ENCODE assay signal across 8 cellular contexts in the genomic region with DNA sequence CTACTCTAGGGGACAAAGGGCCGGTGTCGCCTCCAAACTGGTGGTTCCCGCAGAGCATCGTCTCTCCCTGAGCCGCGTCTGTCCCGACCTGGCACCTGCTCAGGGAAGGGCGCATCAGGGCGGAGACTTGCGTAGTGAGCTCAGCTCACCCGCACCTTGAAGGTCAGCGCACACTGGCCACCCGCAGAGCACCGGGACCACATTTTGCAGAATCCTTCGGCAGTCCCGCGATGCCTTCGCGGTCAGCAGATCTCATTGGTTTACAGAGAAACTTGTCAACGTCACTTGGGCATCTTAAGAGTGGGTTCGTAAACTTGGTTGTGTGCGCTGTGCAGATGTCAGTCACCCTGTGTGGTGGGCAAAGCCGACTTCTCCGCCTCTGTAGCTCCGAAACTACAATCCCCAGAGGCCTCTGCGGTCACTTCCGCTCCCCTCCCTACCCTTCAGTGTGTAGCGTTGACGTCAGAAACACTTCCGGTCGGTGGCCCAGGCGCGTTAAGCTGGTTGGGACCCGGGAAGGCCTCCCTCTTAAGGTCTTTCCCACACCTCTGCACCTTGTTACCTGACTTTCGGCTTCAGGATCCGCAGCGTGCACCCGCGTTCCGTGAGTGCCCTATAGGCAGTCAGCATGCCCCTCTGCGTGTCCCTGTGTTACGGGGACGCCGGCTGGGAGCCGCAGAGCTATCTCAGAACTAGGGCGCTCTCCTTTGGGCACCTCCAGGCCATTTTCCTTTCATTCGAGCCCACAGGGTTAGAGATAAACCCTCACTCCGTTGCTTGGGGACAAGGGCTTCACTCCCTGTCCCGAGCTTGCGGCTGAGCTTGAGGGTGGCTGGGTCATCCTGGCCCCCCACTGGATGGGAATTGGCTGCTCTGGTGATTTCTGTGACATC. TPM values are rescaled to one million over a fixed set of nuclear protein-coding genes. Genes with fewer than 3 reads are reported as not detected.
DNase-seq lines count a peak whose midpoint lies in the region; ATAC-seq, FAIRE-seq and TF ChIP-seq lines count a peak whose summit lies in the region.

No MANE protein-coding gene starts in this region.

- H2AFZ ChIP-seq in GM23248 (peak overlapping the region; percentile 96), keratinocyte (ENCODE audit: control insufficient read depth, low read length) (peak overlapping the region; percentile 97)

- POLR2A ChIA-PET in activated CD4-positive, alpha-beta T cell treated with anti-CD3 and anti-CD28 coated beads for 36 hours (lab: Charles Lee): interaction anchor here (0.8 to 1.3 kb wide), 4 partner anchors 17 to 260 kb away, joined by 4 to 15 read pairs (median 4); partner anchors contain the start of genes ZNF527, ZNF540, ZNF569 and ZNF571

- DNase-seq in COLO829 (ENCODE audit: low spot score): peak; percentile 92
- DNase-seq in GM23248: peak; percentile 94
- peak; percentile 74 to 83 for DNase-seq in NCI-H1930 (lab: John Stamatoyannopoulos, UW)
- peak; percentile 93 for DNase-seq in activated CD4-positive, alpha-beta T cell treated with anti-CD3 and anti-CD28 coated beads for 36 hours
- no peak for DNase-seq in chondrocyte (ENCODE audit: low spot score)
- peak; percentile 38 for DNase-seq in keratinocyte (ENCODE audit: low read depth, low spot score)
- DNase-seq in stimulated activated CD4-positive, alpha-beta T cell treated with anti-CD3 and anti-CD28 coated beads, Interleukin-12 subunit alpha, Interleukin-12 subunit beta, amount 100 ng/mL, for 48 hours (ENCODE audit: low read depth in 2 of 3, low spot score in 1 of 3): peak; percentile 70 to 78 (median 78)
- DNase-seq in NOMO-1 treated with dmso at 0.1 percent for 144 hours (lab: John Stamatoyannopoulos, UW; ENCODE audit: unreplicated experiment): no peak

- no peaks in the 10 kb centered on the region for H3K9me2 ChIP-seq in GM23248 (ENCODE audit: insufficient read depth)

- CTCF ChIA-PET in activated CD4-positive, alpha-beta T cell treated with anti-CD3 and anti-CD28 coated beads for 36 hours (lab: Charles Lee): interaction anchor here (1.1 to 1.4 kb wide), 2 partner anchors 14 to 260 kb away, joined by 3 to 4 read pairs; partner anchors contain the start of genes ZNF540 and ZNF571

- peaks cover 34% of the 10 kb centered on the region for H3K4me1 Mint-ChIP-seq in activated CD4-positive, alpha-beta T cell treated with anti-CD3 and anti-CD28 coated beads for 36 hours
- H3K4me1 Mint-ChIP-seq in chondrocyte (ENCODE audit: low read depth): peaks cover 27% of the 10 kb centered on the region

- H3K36me3 ChIP-seq in GM23248 (ENCODE audit: low read depth) (no peaks in the 10 kb centered on the region), keratinocyte (ENCODE audit: control insufficient read depth in 2 of 2, extremely low read depth in 1 of 2, insufficient read depth in 2 of 2, low read length in 2 of 2) (peaks cover under 1 to 5% of the 10 kb centered on the region in 2 experiments)

- dilution Hi-C loops in keratinocyte (cut with MboI; ENCODE audit: extremely low pct_ligation_motif_present, low sequenced_read_pairs): no loop called here

- H3K79me2 ChIP-seq in GM23248 (ENCODE audit: insufficient read depth): peaks cover 49% of the 10 kb centered on the region
- peaks cover 26% of the 10 kb centered on the region for H3K79me2 ChIP-seq in keratinocyte (ENCODE audit: control insufficient read depth, insufficient read depth, low read length)

- H3K9me3 ChIP-seq in GM23248 (ENCODE audit: low read depth) (no peaks in the 10 kb centered on the region), keratinocyte (ENCODE audit: control insufficient read depth, low read depth, low read length) (no peaks in the 10 kb centered on the region)

- no peaks in the 10 kb centered on the region for H3K9me3 Mint-ChIP-seq in activated CD4-positive, alpha-beta T cell treated with anti-CD3 and anti-CD28 coated beads for 36 hours (ENCODE audit: low read depth)
- H3K9me3 Mint-ChIP-seq in chondrocyte (ENCODE audit: low read depth): no peaks in the 10 kb centered on the region

- H3K4me1 ChIP-seq in GM23248 (ENCODE audit: insufficient read depth) (peaks cover 17% of the 10 kb centered on the region; the same call in 1 of the 2 replicates), keratinocyte (ENCODE audit: control insufficient read depth, extremely low read depth, insufficient read depth, low read length) (peaks cover 17% of the 10 kb centered on the region)

- TF ChIP-seq CTCF in chondrocyte (IDR thresholded peaks at IDR 0.05): no peak
- no peak for TF ChIP-seq CTCF in keratinocyte (optimal IDR thresholded peaks at IDR 0.05 in 1 of 3, IDR thresholded peaks at IDR 0.05 in 1 of 3, conservative IDR thresholded peaks at IDR 0.05 in 1 of 3; ENCODE audit: extremely low read depth in 1 of 3, insufficient read depth in 2 of 3, low read length in 3 of 3)

- H3K4me3 ChIP-seq in GM23248: peak overlapping the region; percentile 99
- H3K4me3 ChIP-seq in keratinocyte (ENCODE audit: control insufficient read depth in 2 of 3, extremely low read depth in 1 of 3, insufficient read depth in 2 of 3, low read depth in 1 of 3, low read length in 3 of 3): peak overlapping the region; percentile 82 to 93 (median 91)

- peak; percentile 51 for FAIRE-seq in keratinocyte (lab: Jason Lieb, UNC)

- ATAC-seq in activated CD4-positive, alpha-beta T cell treated with anti-CD3 and anti-CD28 coated beads for 36 hours: peak; percentile 99

- H3K4me2 ChIP-seq in GM23248 (ENCODE audit: unreplicated experiment) (peak overlapping the region; percentile 97), keratinocyte (ENCODE audit: control insufficient read depth, extremely low read depth, insufficient read depth, low read depth, low read length) (peak overlapping the region; percentile 97)

- peak overlapping the region; percentile 45 for H3K27ac ChIP-seq in GM23248
- peak overlapping the region; percentile 72 for H3K27ac ChIP-seq in keratinocyte (ENCODE audit: control insufficient read depth, insufficient read depth, low read length)

- no peaks in the 10 kb centered on the region for H3K27me3 ChIP-seq in GM23248 (replicated peaks; ENCODE audit: insufficient read depth)
- no peaks in the 10 kb centered on the region for H3K27me3 ChIP-seq in keratinocyte (ENCODE audit: control insufficient read depth, extremely low read depth, insufficient read depth, low read length)

- in situ Hi-C loops in GM23248 (cut with MboI): no loop called here

- H3K4me3 Mint-ChIP-seq in activated CD4-positive, alpha-beta T cell treated with anti-CD3 and anti-CD28 coated beads for 36 hours: peak overlapping the region; percentile 79
- peak overlapping the region; percentile 91 for H3K4me3 Mint-ChIP-seq in chondrocyte (ENCODE audit: unreplicated experiment)

- H3K36me3 Mint-ChIP-seq in activated CD4-positive, alpha-beta T cell treated with anti-CD3 and anti-CD28 coated beads for 36 hours (ENCODE audit: low read depth): peaks cover 57% of the 10 kb centered on the region
- H3K36me3 Mint-ChIP-seq in chondrocyte (ENCODE audit: low read depth): peaks cover 9% of the 10 kb centered on the region

- intact Hi-C loops in activated CD4-positive, alpha-beta T cell treated with anti-CD3 and anti-CD28 coated beads for 36 hours (cut with DNase I, micrococcal nuclease): loop anchor here (1.0 to 5.0 kb wide), 7 partner anchors 17 to 443 kb away; partner anchors contain the start of genes ZNF527 (in 2 of the 2), ZNF540 (in 1 of the 2), ZNF570 (in 1 of the 2) and ZNF571 (in 1 of the 2)

- no peaks in the 10 kb centered on the region for H3K27me3 Mint-ChIP-seq in activated CD4-positive, alpha-beta T cell treated with anti-CD3 and anti-CD28 coated beads for 36 hours
- no peaks in the 10 kb centered on the region for H3K27me3 Mint-ChIP-seq in chondrocyte (ENCODE audit: low read depth)

- H3K27ac Mint-ChIP-seq in activated CD4-positive, alpha-beta T cell treated with anti-CD3 and anti-CD28 coated beads for 36 hours: peak overlapping the region; percentile 70
- peak overlapping the region; percentile 85 for H3K27ac Mint-ChIP-seq in chondrocyte (ENCODE audit: unreplicated experiment)

- WGBS in GM23248 (ENCODE audit: low coverage in 1 of 2, low lambda C conversion rate in 2 of 2, missing lambda C conversion rate in 2 of 2), 2 experiments: 7% methylated on average over 49 to 50 of the region's 50 CpGs

- H3K9ac ChIP-seq in GM23248: peak overlapping the region; percentile 88
- peak overlapping the region; percentile 87 for H3K9ac ChIP-seq in keratinocyte (ENCODE audit: control insufficient read depth, extremely low read depth, insufficient read depth, low read length)

- peaks cover 11% of the 10 kb centered on the region for H3F3A ChIP-seq in GM23248 (ENCODE audit: insufficient read depth)

- H4K20me1 ChIP-seq in GM23248 (ENCODE audit: insufficient read depth) (no peaks in the 10 kb centered on the region), keratinocyte (ENCODE audit: control insufficient read depth, extremely low read depth, insufficient read depth, low read length) (no peaks in the 10 kb centered on the region)

- no peaks in the 10 kb centered on the region for H3K9me1 ChIP-seq in keratinocyte (ENCODE audit: control insufficient read depth, extremely low read depth, insufficient read depth, low read length)

RNA-seq across cellular contexts. Expression of gene ZNF527, which starts 36.5 kb away (rescaled TPM):
- total RNA-seq in GM23248 (2014; rRNA removed; shearing (Covaris generic)): 3.5 and 10.2 TPM in 2 replicates
- polyA plus RNA-seq in GM23248 (2016; fragmentation: Nextera tagmentation; extraction: Ambion mirVana) (2.4 and 2.9 TPM in 2 replicates), keratinocyte (2.1 to 2.9 TPM (median 2.2 TPM) in 3 replicates)
- total RNA-seq in activated CD4-positive, alpha-beta T cell treated with anti-CD3 and anti-CD28 coated beads for 36 hours: 1 to 10 TPM; 5.0 to 5.4 TPM
- 5.4 to 7.4 TPM (median 5.8 TPM) in 3 replicates for total RNA-seq in chondrocyte
- polyA plus RNA-seq in keratinocyte (2011; ENCODE audit: low read depth): 0.77 TPM
- 1.3 and 2.1 TPM in 2 replicates for polyA plus RNA-seq in keratinocyte (2011; cell fraction: cytosol; rRNA removed)
- polyA plus RNA-seq in keratinocyte (2011; cell fraction: nucleus; rRNA removed): 2.9 and 4.7 TPM in 2 replicates
- 1.6 and 2.0 TPM in 2 replicates for polyA plus RNA-seq in keratinocyte (2012; ENCODE audit: low replicate concordance)
- polyA minus RNA-seq in keratinocyte: 1.9 to 3.5 TPM (median 2.4 TPM) in 3 replicates
- polyA minus RNA-seq in keratinocyte (2011; cell fraction: cytosol; rRNA and poly(A)+ RNA removed): 1.3 TPM
- polyA minus RNA-seq in keratinocyte (2011; cell fraction: nucleus; rRNA and poly(A)+ RNA removed): 2.3 and 4.4 TPM in 2 replicates

Comparison
In these comparisons a context has a peak if more than half of its experiments do, and no peak if none do; other contexts are left out.
1. DNase-seq: peak in COLO829 (single experiment), GM23248 (single experiment), NCI-H1930 (2 of 2), activated CD4-positive, alpha-beta T cell treated with anti-CD3 and anti-CD28 coated beads for 36 hours (single experiment), keratinocyte (single experiment) and stimulated activated CD4-positive, alpha-beta T cell treated with anti-CD3 and anti-CD28 coated beads, Interleukin-12 subunit alpha, Interleukin-12 subunit beta, amount 100 ng/mL, for 48 hours (3 of 3); none in chondrocyte (single experiment) and NOMO-1 treated with dmso at 0.1 percent for 144 hours (single experiment).